ENCODE assay signal across 22 cellular contexts in genomic region chr7:37924399-37924798, GRCh38. TPM values are rescaled to one million over a fixed set of nuclear protein-coding genes. Genes with fewer than 3 reads are reported as not detected.
"Had no signal": no experiment of that assay in that cellular context is flagged by ENCODE, and none has a peak within 500 bp of the region (broad histone marks: within the 10 kb centered on the region; RNA-seq: fewer than 3 reads in every experiment).

No MANE protein-coding gene starts in this region.

- H2AFZ ChIP-seq: neural progenitor cell had no signal

- H3K27ac Mint-ChIP-seq: activated CD8-positive, alpha-beta T cell treated with anti-CD3 and anti-CD28 coated beads, Interleukin-2, amount 10 ng/mL, durations not matched to agents 7 days and 5 days; activated naive CD8-positive, alpha-beta T cell; dendritic cell treated with granulocyte-macrophage colony-stimulating factor and Interleukin-4, amounts not matched to agents 40 ng/mL and 50 ng/mL, for 4 days; memory B cell; naive B cell; neural progenitor cell; T-helper 2 cell treated with Interferon-gamma antibody and Interleukin-4, amounts not matched to agents 5 μg/mL and 100 μg/mL, for 36 hours had no signal

- H3K36me3 ChIP-seq: neural progenitor cell had no signal

- H3K9me3 Mint-ChIP-seq: T-helper 2 cell treated with Interferon-gamma antibody and Interleukin-4, amounts not matched to agents 5 μg/mL and 100 μg/mL, for 36 hours had no signal

- H3K27ac ChIP-seq: neural progenitor cell had no signal

- H3K4me3 Mint-ChIP-seq: activated CD8-positive, alpha-beta T cell treated with anti-CD3 and anti-CD28 coated beads, Interleukin-2, amount 10 ng/mL, durations not matched to agents 7 days and 5 days; activated naive CD8-positive, alpha-beta T cell; dendritic cell treated with granulocyte-macrophage colony-stimulating factor and Interleukin-4, amounts not matched to agents 40 ng/mL and 50 ng/mL, for 4 days; memory B cell; neural progenitor cell; T-helper 2 cell treated with Interferon-gamma antibody and Interleukin-4, amounts not matched to agents 5 μg/mL and 100 μg/mL, for 36 hours had no signal

- H3K36me3 Mint-ChIP-seq: memory B cell had no signal

- ATAC-seq: activated CD8-positive, alpha-beta T cell treated with anti-CD3 and anti-CD28 coated beads, Interleukin-2, amount 10 ng/mL, durations not matched to agents 7 days and 5 days; mucosa of descending colon; sciatic nerve; SK-N-SH treated with all-trans-retinoic acid at 6 μM for 48 hours had no signal

- H3K4me3 ChIP-seq: mucosa of descending colon, neural progenitor cell, smooth muscle cell had no signal

- DNase-seq: activated CD4-positive, alpha-beta T cell treated with anti-CD3 and anti-CD28 coated beads for 1 hour; activated CD4-positive, alpha-beta T cell treated with anti-CD3 and anti-CD28 coated beads, Interleukin-2, amount 50 U/mL, for 1 hour; activated CD8-positive, alpha-beta T cell treated with anti-CD3 and anti-CD28 coated beads, Interleukin-2, amount 10 ng/mL, durations not matched to agents 7 days and 5 days; activated naive CD4-positive, alpha-beta T cell; activated T-cell treated with anti-CD3 and anti-CD28 coated beads, Interleukin-2, amount 50 U/mL, for 1 hour; effector CD4-positive, alpha-beta T cell; erythroblast; foreskin melanocyte; hypothalamus; mucosa of descending colon; naive B cell; posterior cingulate gyrus; stimulated activated CD4-positive, alpha-beta T cell treated with anti-CD3 and anti-CD28 coated beads, Interleukin-4, amount 100 ng/mL, for 1 hour; stimulated activated naive CD4-positive, alpha-beta T cell treated with Interleukin-2 at 50 U/mL for 16 hours had no signal

- H3K9ac ChIP-seq: neural progenitor cell had no signal

- H3K4me2 ChIP-seq: neural progenitor cell, smooth muscle cell had no signal

- H3K4me1 ChIP-seq: neural progenitor cell had no signal

RNA-seq across cellular contexts. Expression of gene SFRP4, which starts 7.8 kb away (rescaled TPM):
- total RNA-seq: activated CD8-positive, alpha-beta T cell treated with anti-CD3 and anti-CD28 coated beads, Interleukin-2, amount 10 ng/mL, durations not matched to agents 7 days and 5 days; smooth muscle cell had no signal
